In the genomic region with DNA sequence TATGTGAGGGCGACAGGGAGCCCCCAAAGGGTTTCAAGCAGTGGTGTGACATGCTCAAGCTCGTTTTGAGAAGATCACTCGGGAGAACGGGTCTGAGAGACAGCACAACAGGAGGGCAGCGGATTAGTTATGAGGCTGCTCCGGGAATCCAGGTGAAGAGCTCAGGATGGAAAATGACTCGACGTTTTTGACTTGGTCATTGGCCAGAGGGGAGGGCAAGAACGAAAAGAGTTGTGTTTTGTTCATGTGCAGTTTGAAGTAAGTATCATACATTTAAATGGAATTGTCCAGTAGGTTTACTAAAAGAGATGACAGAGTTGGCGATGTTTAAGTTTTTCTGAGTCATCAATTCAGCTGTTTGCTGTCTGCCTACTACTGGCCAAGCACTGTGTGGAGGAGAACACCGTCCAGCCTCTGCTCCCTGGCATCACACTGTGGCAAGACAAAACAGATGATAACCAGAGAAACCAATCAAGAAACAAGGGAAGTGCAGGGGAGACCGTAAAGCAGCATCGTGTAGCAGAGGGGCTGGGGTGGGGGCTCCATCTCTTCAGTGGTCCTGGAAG, we compare ENCODE assay signal across 1 cellular context.
TF ChIP-seq lines count a peak whose summit lies in the region.

No MANE protein-coding gene starts in this region.

TF ChIP-seq in HepG2, 621 proteins besides CTCF, POLR2A, EP300 and RAD21:
- TF ChIP-seq TFAP4 (IDR thresholded peaks at IDR 0.05; ENCODE audit: borderline replicate concordance, low read depth) (peak; percentile 54; the same call in 1 of the 2 replicates), MAFK (conservative IDR thresholded peaks at IDR 0.05 in 1 of 2, IDR thresholded peaks at IDR 0.05 in 1 of 2; ENCODE audit: low read length in 2 of 2) (peak; percentile 76 to 82), FOSL2 (CRISPR knock-in tag; IDR thresholded peaks at IDR 0.05) (peak; percentile 83), NFE2L2 (IDR thresholded peaks at IDR 0.05; ENCODE audit: low read length) (peak; percentile 58; the same call in 1 of the 2 replicates), MAFF (IDR thresholded peaks at IDR 0.05; ENCODE audit: low read depth, low read length) (peak; percentile 78), ZNF329 (CRISPR knock-in tag; IDR thresholded peaks at IDR 0.05; ENCODE audit: low read depth) (0 out of 2 replicates have a peak, but pooled peaks have one; percentile 15), ZNF557 (CRISPR knock-in tag; IDR thresholded peaks at IDR 0.05) (no peak), HNRNPLL (IDR thresholded peaks at IDR 0.05; ENCODE audit: low read depth, low read length, poor library complexity, severe bottlenecking) (no peak)
